19 cellular contexts compared by ENCODE assay signal in the genomic region with DNA sequence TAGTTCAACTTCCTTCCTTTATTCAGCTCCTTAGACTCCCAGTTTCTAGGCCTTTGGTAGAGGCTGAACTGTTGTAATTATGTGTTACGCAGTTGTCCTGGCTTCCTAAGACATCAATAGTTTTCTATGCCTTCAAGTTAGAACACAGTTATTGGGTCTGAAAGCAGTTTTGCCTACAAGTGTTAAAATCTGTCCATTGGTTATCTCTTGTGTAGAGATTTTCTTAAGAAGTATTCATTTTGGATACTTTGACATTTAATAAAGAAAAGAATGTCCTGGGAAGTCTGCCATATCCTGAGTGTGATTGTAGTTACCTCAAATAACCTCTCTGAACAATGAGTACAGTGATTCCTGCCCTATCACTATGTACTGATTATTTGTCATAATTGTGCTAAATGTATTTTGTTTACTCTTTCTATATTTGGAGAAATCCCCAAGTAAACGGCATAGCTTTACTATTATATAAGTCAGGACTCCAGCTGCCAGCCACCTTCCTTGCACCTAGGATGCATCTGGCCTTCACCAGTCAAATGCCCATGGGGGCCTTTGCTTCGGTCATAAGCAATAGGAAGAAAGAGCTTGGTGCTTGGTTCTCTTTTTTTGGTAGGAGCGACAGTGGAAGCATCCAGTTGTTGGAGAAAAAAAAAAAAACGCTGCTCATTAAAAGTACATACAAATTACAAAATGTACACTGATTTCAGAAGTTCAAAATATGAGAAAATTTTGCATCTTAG.
A peak's percentile ranks its signal among the peaks of the same experiment; 100 is the strongest.
DNase-seq lines count a peak whose midpoint lies in the region; ATAC-seq, FAIRE-seq and TF ChIP-seq lines count a peak whose summit lies in the region.
"Had no signal": no experiment of that assay in that cellular context is flagged by ENCODE, and none has a peak within 500 bp of the region (broad histone marks: within the 10 kb centered on the region; RNA-seq: fewer than 3 reads in every experiment).

No MANE protein-coding gene starts in this region.

- peak overlapping the region; percentile 54 to 71 (median 63) for H3K27ac ChIP-seq in esophagus muscularis mucosa (replicated peaks in 1 of 4)
- peak overlapping the region in 1 of 2 donors; percentile 44 for H3K27ac ChIP-seq in kidney (ENCODE audit: low read depth in 2 of 2, low read length in 2 of 2)
- H3K27ac ChIP-seq in thoracic aorta = peak overlapping the region; percentile 37 to 71
- H3K27ac ChIP-seq: 22Rv1, RWPE1 had no signal

- H3K9me3 ChIP-seq in esophagus muscularis mucosa (no peaks in the 10 kb centered on the region), kidney (ENCODE audit: control insufficient read depth in 1 of 2, low read length in 2 of 2) (no peaks in the 10 kb centered on the region), thoracic aorta (no peaks in the 10 kb centered on the region)
- H3K9me3 ChIP-seq: adrenal gland had no signal

- H3K4me3 ChIP-seq in esophagus muscularis mucosa (no peak overlapping the region), kidney (ENCODE audit: low read length in 2 of 2) (no peak overlapping the region), thoracic aorta (no peak overlapping the region)
- H3K4me3 ChIP-seq: adrenal gland had no signal

- no peak overlapping the region for H3K9ac ChIP-seq in kidney (ENCODE audit: low read length in 2 of 2)

- FAIRE-seq in kidney (lab: Jason Lieb, UNC) = no peak
- FAIRE-seq: urothelium cell line had no signal

- no peaks in the 10 kb centered on the region for H3K36me3 ChIP-seq in esophagus muscularis mucosa
- no peaks in the 10 kb centered on the region for H3K36me3 ChIP-seq in kidney (ENCODE audit: control insufficient read depth in 1 of 2, insufficient read depth in 2 of 2, low read length in 2 of 2)
- H3K36me3 ChIP-seq in thoracic aorta = no peaks in the 10 kb centered on the region
- H3K36me3 ChIP-seq: adrenal gland had no signal

- peaks cover 22 to 29% (median 24%) of the 10 kb centered on the region in 4 donors for H3K4me1 ChIP-seq in esophagus muscularis mucosa
- H3K4me1 ChIP-seq in kidney (ENCODE audit: control insufficient read depth in 1 of 2, insufficient read depth in 1 of 2, low read depth in 1 of 2, low read length in 2 of 2) = no peaks in the 10 kb centered on the region
- peaks cover 18 to 42% of the 10 kb centered on the region in 2 donors for H3K4me1 ChIP-seq in thoracic aorta (ENCODE audit: control insufficient read depth in 1 of 2, low read depth in 2 of 2)

- no peaks in the 10 kb centered on the region for H3K27me3 ChIP-seq in esophagus muscularis mucosa
- H3K27me3 ChIP-seq in thoracic aorta (replicated peaks; ENCODE audit: insufficient read depth) = no peaks in the 10 kb centered on the region
- H3K27me3 ChIP-seq: adrenal gland had no signal

- no peak for TF ChIP-seq POLR2A in esophagus muscularis mucosa (IDR thresholded peaks at IDR 0.05; ENCODE audit: low read depth)

- DNase-seq in NOMO-1 (lab: John Stamatoyannopoulos, UW; ENCODE audit: unreplicated experiment in 2 of 2) = peak; percentile 27 to 66
- no peak for DNase-seq in NOMO-1 treated with dmso at 0.1 percent for 144 hours (lab: John Stamatoyannopoulos, UW; ENCODE audit: unreplicated experiment)
- no peak for DNase-seq in esophagus muscularis mucosa (ENCODE audit: extremely low spot score)
- peak; percentile 46 for DNase-seq in kidney
- DNase-seq in thoracic aorta (ENCODE audit: low spot score) = no peak
- no peak for DNase-seq in DMS53 treated with DMSO at 0.1 percent for 48 hours (lab: John Stamatoyannopoulos, UW; ENCODE audit: unreplicated experiment)
- no peak for DNase-seq in activated CD4-positive, alpha-beta T cell treated with anti-CD3 and anti-CD28 coated beads for 1 hour
- DNase-seq in GM13977 (ENCODE audit: low spot score) = no peak
- DNase-seq: activated T-cell treated with anti-CD3 and anti-CD28 coated beads, Interleukin-2, amount 50 U/mL, for 72 hours; CD4-positive, CD25-positive, alpha-beta regulatory T cell; glutamatergic neuron; NCI-H1694; NCI-H510A; stimulated activated CD4-positive, alpha-beta T cell treated with anti-CD3 and anti-CD28 coated beads, Interleukin-2, amount 100 ng/mL, for 24 hours; T-helper 9 cell had no signal

- WGBS in esophagus muscularis mucosa = 45% methylated on average over 5 of the region's 5 CpGs

- TF ChIP-seq CTCF in esophagus muscularis mucosa (IDR thresholded peaks at IDR 0.05) (no peak), kidney (IDR thresholded peaks at IDR 0.05; ENCODE audit: borderline replicate concordance, extremely low read depth, insufficient read depth) (no peak), thoracic aorta (IDR thresholded peaks at IDR 0.05) (no peak), GM13977 (IDR thresholded peaks at IDR 0.05; ENCODE audit: extremely low read depth, insufficient read depth, missing control alignments) (no peak)

- in situ Hi-C loops in GM13977 (cut with MboI; ENCODE audit: low pct_unique_long_range_greater_than_20kb, low sequenced_read_pairs, unreplicated experiment) = no loop called here

- no peak for ATAC-seq in thoracic aorta (ENCODE audit: insufficient number of reproducible peaks, low FRiP score, low read depth)
- ATAC-seq: activated T-cell treated with anti-CD3 and anti-CD28 coated beads, Interleukin-2, amount 50 U/mL, for 72 hours had no signal

- no peak for TF ChIP-seq EP300 in esophagus muscularis mucosa (IDR thresholded peaks at IDR 0.05)

- intact Hi-C loops in esophagus muscularis mucosa (cut with DNase I) (no loop called here), kidney (cut with DNase I) (no loop called here)

Comparison
In these comparisons a context has a peak if more than half of its experiments do, and no peak if none do; other contexts are left out.
1. DNase-seq: peak in NOMO-1 (2 of 2) and kidney (single experiment); none in NOMO-1 treated with dmso at 0.1 percent for 144 hours (single experiment), esophagus muscularis mucosa (single experiment), thoracic aorta (single experiment), DMS53 treated with DMSO at 0.1 percent for 48 hours (single experiment), activated CD4-positive, alpha-beta T cell treated with anti-CD3 and anti-CD28 coated beads for 1 hour (single experiment) and GM13977 (single experiment).